Comparison of ENCODE assay signal across 25 cellular contexts in the genomic region with DNA sequence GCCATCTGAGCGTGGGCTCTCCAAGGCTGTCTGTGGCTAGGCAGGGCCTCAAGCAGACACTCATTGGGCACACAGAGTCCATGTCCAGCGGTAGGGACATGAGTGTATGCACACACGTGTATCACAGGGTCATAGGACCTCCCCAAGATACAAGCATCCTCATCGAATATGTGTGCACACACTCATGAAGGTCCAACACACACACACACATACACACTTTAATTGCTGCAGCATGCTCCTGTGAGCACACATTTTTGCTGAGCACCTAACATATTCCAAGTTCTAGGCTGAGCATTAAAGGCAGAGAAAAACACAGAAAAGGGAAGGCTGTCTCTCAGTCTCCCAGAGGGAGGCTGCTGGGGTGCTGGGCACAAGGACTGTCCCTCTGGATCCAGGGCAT. TPM values are rescaled to one million over a fixed set of nuclear protein-coding genes. Genes with fewer than 3 reads are reported as not detected.
DNase-seq lines count a peak whose midpoint lies in the region; ATAC-seq, FAIRE-seq and TF ChIP-seq lines count a peak whose summit lies in the region.
"Had no signal": no experiment of that assay in that cellular context is flagged by ENCODE, and none has a peak within 500 bp of the region (broad histone marks: within the 10 kb centered on the region; RNA-seq: fewer than 3 reads in every experiment).

No MANE protein-coding gene starts in this region.

- H4K5ac ChIP-seq in IMR-90 (ENCODE audit: low read depth, low read length) (peak overlapping the region; percentile 44; the same call in 1 of the 2 replicates), mesendoderm (ENCODE audit: low read length) (no peak overlapping the region)

- ATAC-seq in IMR-90 (ENCODE audit: low read depth), result no peak
- ATAC-seq in activated CD8-positive, alpha-beta T cell treated with anti-CD3 and anti-CD28 coated beads for 36 hours, result no peak

- H2BK15ac ChIP-seq in IMR-90 (ENCODE audit: low read depth, low read length) (peak overlapping the region; percentile 48; the same call in 1 of the 3 replicates), mesendoderm (replicated peaks; ENCODE audit: low read depth) (no peak overlapping the region)

- H3K4me1 ChIP-seq in IMR-90 (ENCODE audit: control insufficient read depth, insufficient read depth, low read length) (peaks cover 30% of the 10 kb centered on the region), hepatocyte (ENCODE audit: insufficient read depth) (peaks cover 22% of the 10 kb centered on the region), mesendoderm (ENCODE audit: control insufficient read depth, low read depth, low read length) (peaks cover 12% of the 10 kb centered on the region)

- no peak for TF ChIP-seq POLR2A in IMR-90 (IDR thresholded peaks at IDR 0.05; ENCODE audit: low read depth, low read length)

- H3K9me3 ChIP-seq in IMR-90 (ENCODE audit: control insufficient read depth, insufficient read depth, low read length), result no peaks in the 10 kb centered on the region
- no peaks in the 10 kb centered on the region for H3K9me3 ChIP-seq in hepatocyte (ENCODE audit: low read depth)
- H3K9me3 ChIP-seq: BE2C, BLaER1 had no signal

- H3K9ac ChIP-seq in IMR-90 (ENCODE audit: low read depth, low read length), result no peak overlapping the region
- H3K9ac ChIP-seq in mesendoderm (ENCODE audit: low read length), result no peak overlapping the region
- H3K9ac ChIP-seq: BLaER1 had no signal

- peak overlapping the region; percentile 53 for H2BK20ac ChIP-seq in IMR-90 (ENCODE audit: low read depth, low read length)

- H3K36me3 ChIP-seq in IMR-90 (ENCODE audit: control insufficient read depth, insufficient read depth, low read length), result no peaks in the 10 kb centered on the region
- H3K36me3 ChIP-seq in hepatocyte (replicated peaks; ENCODE audit: insufficient read depth, low read depth), result no peaks in the 10 kb centered on the region
- no peaks in the 10 kb centered on the region for H3K36me3 ChIP-seq in mesendoderm (ENCODE audit: control insufficient read depth, insufficient read depth, low read length)
- H3K36me3 ChIP-seq: BE2C, BLaER1 had no signal

- H3K4me1 Mint-ChIP-seq in activated CD8-positive, alpha-beta T cell treated with anti-CD3 and anti-CD28 coated beads for 36 hours (ENCODE audit: low read depth), result no peaks in the 10 kb centered on the region
- H3K4me1 Mint-ChIP-seq: CD4-positive, alpha-beta memory T cell; CD4-positive, CD25-positive, alpha-beta regulatory T cell; CD8-positive, alpha-beta memory T cell had no signal

- peaks cover 4% of the 10 kb centered on the region for H3K27me3 Mint-ChIP-seq in activated CD8-positive, alpha-beta T cell treated with anti-CD3 and anti-CD28 coated beads for 36 hours
- H3K27me3 Mint-ChIP-seq: CD4-positive, CD25-positive, alpha-beta regulatory T cell; CD8-positive, alpha-beta memory T cell had no signal

- no peak overlapping the region for H3K4me3 ChIP-seq in IMR-90 (ENCODE audit: insufficient read depth, low read depth, low read length)
- no peak overlapping the region for H3K4me3 ChIP-seq in hepatocyte
- H3K4me3 ChIP-seq in mesendoderm (ENCODE audit: low read length), result no peak overlapping the region
- H3K4me3 ChIP-seq: BLaER1 had no signal

- no peak overlapping the region for H3K4me2 ChIP-seq in IMR-90 (ENCODE audit: low read depth, low read length)
- no peak overlapping the region for H3K4me2 ChIP-seq in hepatocyte
- H3K4me2 ChIP-seq in mesendoderm (ENCODE audit: low read length), result no peak overlapping the region
- H3K4me2 ChIP-seq: BLaER1 had no signal

- H3K9me1 ChIP-seq in IMR-90 (ENCODE audit: insufficient read depth, low read length), result peaks cover 17% of the 10 kb centered on the region

- H3K79me2 ChIP-seq in hepatocyte, result peaks cover 2% of the 10 kb centered on the region
- H3K79me2 ChIP-seq in mesendoderm (ENCODE audit: control insufficient read depth, insufficient read depth, low read length), result no peaks in the 10 kb centered on the region

- H3K56ac ChIP-seq in IMR-90 (ENCODE audit: extremely low read depth, insufficient read depth, low read length) (no peak overlapping the region), mesendoderm (ENCODE audit: low read length) (peak overlapping the region; percentile 74)

- peak overlapping the region; percentile 41; the same call in 1 of the 2 replicates for H4K91ac ChIP-seq in IMR-90 (ENCODE audit: insufficient read depth, low read depth, low read length)

- dilution Hi-C loops in IMR-90 (cut with HindIII; ENCODE audit: low sequenced_read_pairs, unreplicated experiment), result no loop called here

- no peaks in the 10 kb centered on the region for H3K36me3 Mint-ChIP-seq in activated CD8-positive, alpha-beta T cell treated with anti-CD3 and anti-CD28 coated beads for 36 hours (ENCODE audit: low read depth)
- H3K36me3 Mint-ChIP-seq: CD14-positive monocyte; CD4-positive, alpha-beta memory T cell; CD4-positive, CD25-positive, alpha-beta regulatory T cell; CD8-positive, alpha-beta memory T cell had no signal

- H3K27me3 ChIP-seq in IMR-90 (ENCODE audit: control insufficient read depth, insufficient read depth, low read length), result no peaks in the 10 kb centered on the region
- no peaks in the 10 kb centered on the region for H3K27me3 ChIP-seq in hepatocyte
- H3K27me3 ChIP-seq in mesendoderm (ENCODE audit: insufficient read depth, low read length, poor library complexity), result no peaks in the 10 kb centered on the region
- H3K27me3 ChIP-seq: BE2C, BLaER1 had no signal

- no peaks in the 10 kb centered on the region for H3K9me3 Mint-ChIP-seq in activated CD8-positive, alpha-beta T cell treated with anti-CD3 and anti-CD28 coated beads for 36 hours
- H3K9me3 Mint-ChIP-seq: CD14-positive monocyte had no signal

- WGBS in IMR-90 (ENCODE audit: extremely low coverage in 2 of 2, insufficient read length in 1 of 2), 2 experiments, result 75% methylated on average over 2 of the region's 4 CpGs; no CpG with 5 or more reads in 1 of the 2 experiments
- 87% methylated on average over 4 of the region's 4 CpGs for whole genome bisulfite sequencing in hepatocyte (ENCODE audit: low lambda C conversion rate, missing lambda C conversion rate)
- WGBS in mesendoderm (ENCODE audit: extremely low coverage, insufficient coverage, low lambda C conversion rate), result no CpG with 5 or more reads among the region's 4 CpGs

- no peak for FAIRE-seq in D721Med (lab: Jason Lieb, UNC)
- FAIRE-seq: A204.1, GM12891, GM19239 had no signal

- no peaks in the 10 kb centered on the region; the same call in 1 of the 2 replicates for H4K20me1 ChIP-seq in IMR-90 (ENCODE audit: insufficient read depth, low read length)
- no peaks in the 10 kb centered on the region for H4K20me1 ChIP-seq in hepatocyte (ENCODE audit: insufficient read depth, poor library complexity, severe bottlenecking)
- H4K20me1 ChIP-seq: BLaER1 had no signal

- H2AFZ ChIP-seq in IMR-90 (replicated peaks; ENCODE audit: low read length, poor library complexity), result no peak overlapping the region
- H2AFZ ChIP-seq in hepatocyte, result no peak overlapping the region

- peak overlapping the region; percentile 80 for H2AK5ac ChIP-seq in IMR-90 (ENCODE audit: low read depth, low read length)
- H2AK5ac ChIP-seq in mesendoderm (ENCODE audit: low read length), result peak overlapping the region; percentile 99

- H4K8ac ChIP-seq in IMR-90 (ENCODE audit: low read depth in 2 of 2, low read length in 2 of 2) (peak overlapping the region in 1 of 2 experiments; percentile 29; a peak in 1 of 4 replicates), mesendoderm (ENCODE audit: low read depth, low read length) (no peak overlapping the region)

- POLR2A ChIA-PET in IMR-90 (lab: Charles Lee; ENCODE audit: unreplicated experiment), result no interaction called here
- POLR2A ChIA-PET in activated CD8-positive, alpha-beta T cell treated with anti-CD3 and anti-CD28 coated beads for 36 hours (lab: Charles Lee), result no interaction called here

- no TSS peak for BruUV-seq in IMR-90 (replicated peaks; lab: Mats Ljungman, UMichigan)

- H2BK5ac ChIP-seq in IMR-90 (ENCODE audit: low read depth, low read length, poor library complexity, severe bottlenecking) (no peak overlapping the region), mesendoderm (ENCODE audit: low read length) (peak overlapping the region; percentile 48)

- no peak overlapping the region for H3K27ac Mint-ChIP-seq in activated CD8-positive, alpha-beta T cell treated with anti-CD3 and anti-CD28 coated beads for 36 hours
- H3K27ac Mint-ChIP-seq: CD14-positive monocyte; CD4-positive, alpha-beta memory T cell; CD4-positive, CD25-positive, alpha-beta regulatory T cell; CD8-positive, alpha-beta memory T cell had no signal

- H3K79me1 ChIP-seq in IMR-90 (ENCODE audit: low read depth in 1 of 2, low read length in 2 of 2), result peaks cover 0 to 10% of the 10 kb centered on the region in 2 experiments; a peak in 1 of 4 replicates
- no peaks in the 10 kb centered on the region for H3K79me1 ChIP-seq in mesendoderm (ENCODE audit: low read length)

- no peak overlapping the region for H3K14ac ChIP-seq in IMR-90 (replicated peaks; ENCODE audit: low read depth, low read length)

- no peak overlapping the region for H2AK9ac ChIP-seq in IMR-90 (replicated peaks; ENCODE audit: low read depth, low read length, poor library complexity)

- no peaks in the 10 kb centered on the region for H3K9me2 ChIP-seq in hepatocyte (replicated peaks; ENCODE audit: insufficient read depth)

- peak overlapping the region; percentile 47 for H3K4ac ChIP-seq in IMR-90 (ENCODE audit: low read depth, low read length)
- no peak overlapping the region for H3K4ac ChIP-seq in mesendoderm (ENCODE audit: low read depth, low read length)

- H3K4me3 Mint-ChIP-seq in activated CD8-positive, alpha-beta T cell treated with anti-CD3 and anti-CD28 coated beads for 36 hours, result no peak overlapping the region
- H3K4me3 Mint-ChIP-seq: CD4-positive, alpha-beta memory T cell; CD4-positive, CD25-positive, alpha-beta regulatory T cell; CD8-positive, alpha-beta memory T cell had no signal

- no peak overlapping the region for H3K27ac ChIP-seq in IMR-90 (ENCODE audit: insufficient read depth, low read length)
- peak overlapping the region; percentile 83 for H3K27ac ChIP-seq in hepatocyte
- H3K27ac ChIP-seq in mesendoderm (ENCODE audit: low read depth, low read length), result no peak overlapping the region
- H3K27ac ChIP-seq: BLaER1 had no signal

- intact Hi-C loops in IMR-90 (cut with micrococcal nuclease), result no loop called here
- intact Hi-C loops in activated CD8-positive, alpha-beta T cell treated with anti-CD3 and anti-CD28 coated beads for 36 hours (cut with micrococcal nuclease), result no loop called here

- TF ChIP-seq CTCF in IMR-90 (conservative IDR thresholded peaks at IDR 0.05; ENCODE audit: low read depth, low read length), result no peak
- TF ChIP-seq CTCF in hepatocyte (IDR thresholded peaks at IDR 0.05; ENCODE audit: poor library complexity), result no peak
- TF ChIP-seq CTCF in activated CD8-positive, alpha-beta T cell treated with anti-CD3 and anti-CD28 coated beads for 36 hours (IDR thresholded peaks at IDR 0.05), result no peak
- no peak for TF ChIP-seq CTCF in D721Med (IDR thresholded peaks at IDR 0.05; ENCODE audit: insufficient read depth, missing control alignments)

- H2BK120ac ChIP-seq in IMR-90 (ENCODE audit: low read depth, low read length), result peak overlapping the region; percentile 44
- H2BK120ac ChIP-seq in mesendoderm (ENCODE audit: low read depth, low read length), result no peak overlapping the region

- CTCF ChIA-PET in IMR-90 (lab: Yijun Ruan, JAX), result interaction anchor here (1.5 kb wide), 1 partner anchor 34 kb away, joined by 4 read pairs; no protein-coding TSS in a partner anchor
- CTCF ChIA-PET in activated CD8-positive, alpha-beta T cell treated with anti-CD3 and anti-CD28 coated beads for 36 hours (lab: Charles Lee), result no interaction called here

- in situ Hi-C loops in IMR-90 (cut with MboI; ENCODE audit: low sequenced_read_pairs), result no loop called here

- TF ChIP-seq RAD21 in IMR-90 (IDR thresholded peaks at IDR 0.05; ENCODE audit: low read length), result no peak

- peak overlapping the region; percentile 52; the same call in 1 of the 2 replicates for H3K18ac ChIP-seq in IMR-90 (ENCODE audit: low read depth, low read length)
- no peak overlapping the region for H3K18ac ChIP-seq in mesendoderm (ENCODE audit: low read length)

- no peak for DNase-seq in IMR-90
- DNase-seq in hepatocyte (ENCODE audit: low spot score), result no peak
- no peak for DNase-seq in mesendoderm
- no peak for DNase-seq in retina
- no peak for DNase-seq in activated CD8-positive, alpha-beta T cell treated with anti-CD3 and anti-CD28 coated beads for 36 hours
- DNase-seq in NCI-H128 (lab: John Stamatoyannopoulos, UW; ENCODE audit: unreplicated experiment), result no peak
- no peak for DNase-seq in D721Med (ENCODE audit: insufficient read length, low spot score)
- DNase-seq: 8988T; ACHN; BE2C; C1 segment of cervical spinal cord; CD4-positive, alpha-beta memory T cell; CD4-positive, CD25-positive, alpha-beta regulatory T cell; CD8-positive, alpha-beta memory T cell; COR-L47; DMS79; DND-41; EL; GF-D8 had no signal

- H3K23ac ChIP-seq in IMR-90 (ENCODE audit: low read depth, low read length) (0 out of 2 replicates have a peak overlapping the region, but pooled peaks have one; percentile 17), mesendoderm (ENCODE audit: low read length) (no peak overlapping the region)

RNA-seq across cellular contexts. Expression of a gene that starts 59.3 kb away (rescaled TPM):
- 15.8 and 18.6 TPM in 2 replicates for total RNA-seq in IMR-90 (2012; rRNA removed)
- 40.5 and 44.9 TPM in 2 replicates for polyA plus RNA-seq in IMR-90 (2012; rRNA removed)
- polyA plus RNA-seq in IMR-90 (2012; cell fraction: cytosol; rRNA removed), result 13.1 and 30.1 TPM in 2 replicates
- 165 and 239 TPM in 2 replicates for polyA plus RNA-seq in IMR-90 (2012; cell fraction: nucleus; rRNA removed; ENCODE audit: low replicate concordance)
- 133 and 142 TPM in 2 replicates for total RNA-seq in hepatocyte
- 108 and 109 TPM in 2 replicates for polyA plus RNA-seq in hepatocyte
- 2.1 TPM for polyA plus RNA-seq in mesendoderm (2013, experiment 1 of 2)
- 2.1 TPM for polyA plus RNA-seq in mesendoderm (2013, experiment 2 of 2)
- total RNA-seq in activated CD8-positive, alpha-beta T cell treated with anti-CD3 and anti-CD28 coated beads for 36 hours, result not detected
- total RNA-seq: CD4-positive, alpha-beta memory T cell; CD4-positive, CD25-positive, alpha-beta regulatory T cell; CD8-positive, alpha-beta memory T cell; G401 had no signal
- polyA plus RNA-seq: CD4-positive, alpha-beta memory T cell; CD4-positive, CD25-positive, alpha-beta regulatory T cell; CD8-positive, alpha-beta memory T cell had no signal

Comparison
In these comparisons a context has a peak if more than half of its experiments do, and no peak if none do; other contexts are left out.
1. RNA of a gene that starts 59.3 kb away (total RNA-seq): 133 to 142 TPM in hepatocyte and 15.8 to 18.6 TPM in IMR-90; not detected in activated CD8-positive, alpha-beta T cell treated with anti-CD3 and anti-CD28 coated beads for 36 hours; every median in the first group is over 10 times any median in the second.